25 cellular contexts compared by ENCODE assay signal in the genomic region with DNA sequence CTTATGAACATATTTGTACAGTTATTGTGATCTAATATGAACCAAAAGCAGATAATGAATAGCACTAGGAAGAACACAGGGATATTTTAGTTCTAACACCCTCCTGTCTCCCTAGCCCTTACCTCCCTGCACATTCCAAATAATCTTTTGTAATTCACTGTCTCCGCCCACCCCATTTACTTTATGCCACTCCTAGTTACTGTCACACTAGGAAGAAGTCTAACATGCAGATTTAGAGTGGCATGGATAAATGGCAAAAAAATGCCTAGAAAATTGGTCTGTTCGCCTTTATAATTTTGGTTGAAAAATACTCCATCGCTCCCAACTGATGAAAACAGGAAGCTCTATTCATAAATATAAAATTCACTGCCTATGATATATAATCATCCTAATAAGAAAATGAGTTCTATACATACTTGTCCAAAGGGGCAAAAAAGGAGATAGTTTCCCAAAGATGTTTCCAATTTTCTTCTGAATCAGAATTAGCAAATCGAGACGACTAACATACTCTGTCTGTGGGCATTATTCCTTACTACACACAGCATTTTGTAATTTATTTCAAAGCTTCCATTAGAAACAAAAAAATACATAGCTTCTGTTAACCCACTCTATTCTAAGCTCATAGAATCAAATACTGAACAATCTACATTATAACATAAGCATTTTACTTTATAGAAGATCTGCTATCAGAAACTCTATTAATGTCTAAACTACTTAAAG. TPM values are rescaled to one million over a fixed set of nuclear protein-coding genes. Genes with fewer than 3 reads are reported as not detected.
DNase-seq lines count a peak whose midpoint lies in the region; ATAC-seq and TF ChIP-seq lines count a peak whose summit lies in the region.
"Had no signal": no experiment of that assay in that cellular context is flagged by ENCODE, and none has a peak within 500 bp of the region (broad histone marks: within the 10 kb centered on the region; RNA-seq: fewer than 3 reads in every experiment).

No MANE protein-coding gene starts in this region.

- H3K27ac ChIP-seq in CD4-positive, CD25-positive, alpha-beta regulatory T cell (ENCODE audit: insufficient read depth, low read length, poor library complexity, severe bottlenecking) = no peak overlapping the region
- H3K27ac ChIP-seq in GM23338 (ENCODE audit: low read depth) (no peak overlapping the region), left lung (no peak overlapping the region)

- H3K4me1 ChIP-seq in CD4-positive, CD25-positive, alpha-beta regulatory T cell (ENCODE audit: control insufficient read depth, insufficient read depth, low read length, poor library complexity, severe bottlenecking) = peaks cover 12% of the 10 kb centered on the region
- H3K4me1 ChIP-seq in GM23338 (ENCODE audit: insufficient read depth) = peaks cover 4% of the 10 kb centered on the region; the same call in 1 of the 2 replicates
- H3K4me1 ChIP-seq in left lung = peaks cover 0 to 12% of the 10 kb centered on the region in 2 donors
- H3K4me1 ChIP-seq: BE2C had no signal

- H3K27me3 ChIP-seq in CD4-positive, CD25-positive, alpha-beta regulatory T cell (ENCODE audit: control insufficient read depth, insufficient read depth, low read length) = no peaks in the 10 kb centered on the region
- H3K27me3 ChIP-seq in GM23338 (ENCODE audit: insufficient read depth) = no peaks in the 10 kb centered on the region
- H3K27me3 ChIP-seq in left lung = no peaks in the 10 kb centered on the region
- H3K27me3 ChIP-seq: cardiac muscle cell had no signal

- no peaks in the 10 kb centered on the region for H3K79me2 ChIP-seq in GM23338 (replicated peaks; ENCODE audit: insufficient read depth)

- no peaks in the 10 kb centered on the region for H3F3A ChIP-seq in GM23338 (replicated peaks; ENCODE audit: low read depth)

- H3K27ac Mint-ChIP-seq in CD4-positive, CD25-positive, alpha-beta regulatory T cell = peak overlapping the region in 2 of 3 donors; percentile 11 to 63
- 0 out of 2 replicates have a peak overlapping the region, but pooled peaks have one; percentile 57 for H3K27ac Mint-ChIP-seq in GM23338
- peak overlapping the region in 1 of 2 donors; percentile 84 for H3K27ac Mint-ChIP-seq in T-cell
- H3K27ac Mint-ChIP-seq: activated B cell treated with CpG ODN at 0.5 μM for 24 hours; activated CD4-positive, alpha-beta memory T cell treated with anti-CD3 and anti-CD28 coated beads, Interleukin-2, amount 10 ng/mL, durations not matched to agents 7 days and 5 days; activated T-helper 1 cell treated with anti-CD3 and anti-CD28 coated beads, Interleukin-12 subunit alpha, Interleukin-12 subunit beta, Interleukin-2, Interleukin-4 antibody, amounts not matched to agents 30 ng/mL and 10 ng/mL and 1 ng/mL, durations not matched to agents 14 hours and 24 hours and 36 hours; naive B cell; T-helper 1 cell treated with Interleukin-12 subunit alpha and Interleukin-12 subunit beta and Interleukin-4 antibody, amounts not matched to agents 30 μg/mL and 1 μg/mL, for 36 hours had no signal

- H3K9me2 ChIP-seq in GM23338 (ENCODE audit: insufficient read depth) = no peaks in the 10 kb centered on the region

- peaks cover 13 to 47% (median 25%) of the 10 kb centered on the region in 4 donors for H3K4me1 Mint-ChIP-seq in CD4-positive, CD25-positive, alpha-beta regulatory T cell
- peaks cover 35% of the 10 kb centered on the region for H3K4me1 Mint-ChIP-seq in GM23338
- peaks cover 40 to 63% (median 57%) of the 10 kb centered on the region in 3 donors for H3K4me1 Mint-ChIP-seq in T-cell

- H3K36me3 Mint-ChIP-seq in CD4-positive, CD25-positive, alpha-beta regulatory T cell = no peaks in the 10 kb centered on the region
- H3K36me3 Mint-ChIP-seq in GM23338 (ENCODE audit: low read depth) (no peaks in the 10 kb centered on the region), T-cell (no peaks in the 10 kb centered on the region)
- H3K36me3 Mint-ChIP-seq: naive B cell had no signal

- no peak overlapping the region for H3K4me3 Mint-ChIP-seq in CD4-positive, CD25-positive, alpha-beta regulatory T cell
- H3K4me3 Mint-ChIP-seq in GM23338 = no peak overlapping the region
- peak overlapping the region in 2 of 3 donors; percentile 66 to 77 for H3K4me3 Mint-ChIP-seq in T-cell
- H3K4me3 Mint-ChIP-seq: activated B cell treated with CpG ODN at 0.5 μM for 24 hours; activated CD4-positive, alpha-beta memory T cell treated with anti-CD3 and anti-CD28 coated beads, Interleukin-2, amount 10 ng/mL, durations not matched to agents 7 days and 5 days; activated T-helper 1 cell treated with anti-CD3 and anti-CD28 coated beads, Interleukin-12 subunit alpha, Interleukin-12 subunit beta, Interleukin-2, Interleukin-4 antibody, amounts not matched to agents 30 ng/mL and 10 ng/mL and 1 ng/mL, durations not matched to agents 14 hours and 24 hours and 36 hours; naive B cell; T-helper 1 cell treated with Interleukin-12 subunit alpha and Interleukin-12 subunit beta and Interleukin-4 antibody, amounts not matched to agents 30 μg/mL and 1 μg/mL, for 36 hours had no signal

- H3K36me3 ChIP-seq in CD4-positive, CD25-positive, alpha-beta regulatory T cell (ENCODE audit: control insufficient read depth, insufficient read depth, low read length) = no peaks in the 10 kb centered on the region
- H3K36me3 ChIP-seq in GM23338 (ENCODE audit: insufficient read depth) = no peaks in the 10 kb centered on the region
- H3K36me3 ChIP-seq in left lung = no peaks in the 10 kb centered on the region
- H3K36me3 ChIP-seq: BE2C, cardiac muscle cell had no signal

- no peaks in the 10 kb centered on the region for H3K9me3 ChIP-seq in CD4-positive, CD25-positive, alpha-beta regulatory T cell (ENCODE audit: control insufficient read depth in 2 of 2, low read length in 2 of 2)
- H3K9me3 ChIP-seq in left lung = no peaks in the 10 kb centered on the region
- H3K9me3 ChIP-seq: BE2C had no signal

- no peaks in the 10 kb centered on the region for H3K9me3 Mint-ChIP-seq in CD4-positive, CD25-positive, alpha-beta regulatory T cell
- H3K9me3 Mint-ChIP-seq in GM23338 = no peaks in the 10 kb centered on the region
- no peaks in the 10 kb centered on the region for H3K9me3 Mint-ChIP-seq in T-cell
- H3K9me3 Mint-ChIP-seq: activated B cell treated with CpG ODN at 0.5 μM for 24 hours; activated CD4-positive, alpha-beta memory T cell treated with anti-CD3 and anti-CD28 coated beads, Interleukin-2, amount 10 ng/mL, durations not matched to agents 7 days and 5 days; activated T-helper 1 cell treated with anti-CD3 and anti-CD28 coated beads, Interleukin-12 subunit alpha, Interleukin-12 subunit beta, Interleukin-2, Interleukin-4 antibody, amounts not matched to agents 30 ng/mL and 10 ng/mL and 1 ng/mL, durations not matched to agents 14 hours and 24 hours and 36 hours; naive B cell; T-helper 1 cell treated with Interleukin-12 subunit alpha and Interleukin-12 subunit beta and Interleukin-4 antibody, amounts not matched to agents 30 μg/mL and 1 μg/mL, for 36 hours had no signal

- no peak for DNase-seq in CD4-positive, CD25-positive, alpha-beta regulatory T cell
- peak; percentile 47 for DNase-seq in GM23338 (ENCODE audit: low spot score)
- no peak for DNase-seq in T-cell
- no peak for DNase-seq in left lung
- no peak for DNase-seq in hippocampal formation (lab: John Stamatoyannopoulos, UW)
- DNase-seq in foreskin melanocyte = no peak
- no peak for DNase-seq in GM10266 (ENCODE audit: extremely low spot score)
- DNase-seq: activated B cell treated with CpG ODN at 0.5 μM for 24 hours; activated CD4-positive, alpha-beta memory T cell treated with anti-CD3 and anti-CD28 coated beads, Interleukin-2, amount 10 ng/mL, durations not matched to agents 7 days and 5 days; BE2C; dermis blood vessel endothelial cell; GDM1; IMR-90; naive B cell; NCI-H1930; posterior cingulate gyrus; Right ventricle myocardium superior; stimulated activated CD4-positive, alpha-beta T cell treated with anti-CD3 and anti-CD28 coated beads, Interleukin-4, amount 100 ng/mL, for 1 hour had no signal

- TF ChIP-seq CTCF in GM23338 (conservative IDR thresholded peaks at IDR 0.05; ENCODE audit: low read depth in 2 of 2) (no peak), left lung (IDR thresholded peaks at IDR 0.05) (no peak), GM10266 (IDR thresholded peaks at IDR 0.05; ENCODE audit: control insufficient read depth, insufficient read depth, low read depth, missing control alignments) (no peak)

- no peak overlapping the region for H3K4me2 ChIP-seq in GM23338

- ATAC-seq in CD4-positive, CD25-positive, alpha-beta regulatory T cell (ENCODE audit: low read depth in 2 of 2) = no peak
- ATAC-seq in GM23338 = peak; percentile 57
- no peak for ATAC-seq in T-cell (replicated peaks in 1 of 4)
- peak; percentile 32 for ATAC-seq in left lung
- no peak for ATAC-seq in HG02885 (IDR thresholded peaks at IDR 0.05; ENCODE audit: poor library complexity, unreplicated experiment)
- ATAC-seq: GM12878 had no signal

- H3K27me3 Mint-ChIP-seq in CD4-positive, CD25-positive, alpha-beta regulatory T cell = no peaks in the 10 kb centered on the region
- H3K27me3 Mint-ChIP-seq in GM23338 (ENCODE audit: insufficient read depth, low read depth, poor library complexity) (peaks cover 3% of the 10 kb centered on the region), T-cell (no peaks in the 10 kb centered on the region)
- H3K27me3 Mint-ChIP-seq: activated B cell treated with CpG ODN at 0.5 μM for 24 hours; activated CD4-positive, alpha-beta memory T cell treated with anti-CD3 and anti-CD28 coated beads, Interleukin-2, amount 10 ng/mL, durations not matched to agents 7 days and 5 days; naive B cell had no signal

- no peak overlapping the region for H3K4me3 ChIP-seq in CD4-positive, CD25-positive, alpha-beta regulatory T cell (ENCODE audit: low read depth, low read length)
- H3K4me3 ChIP-seq in GM23338 (no peak overlapping the region), left lung (no peak overlapping the region)
- H3K4me3 ChIP-seq: cardiac muscle cell, GM12878 had no signal

- CTCF ChIA-PET in T-cell (lab: Charles Lee) = interaction anchor here in 1 of 2 donors (0.8 kb wide), 1 partner anchor 66 kb away, joined by 3 read pairs; no protein-coding TSS in a partner anchor

- intact Hi-C loops in left lung (cut with DNase I) = no loop called here

- H4K20me1 ChIP-seq in GM23338 (replicated peaks; ENCODE audit: insufficient read depth) = no peaks in the 10 kb centered on the region

- POLR2A ChIA-PET in T-cell (lab: Charles Lee) = no interaction called here

- no peak overlapping the region for H2AFZ ChIP-seq in GM23338

RNA-seq across cellular contexts. Expression of a gene that starts 1.3 kb away (rescaled TPM):
- 30.0 TPM for total RNA-seq in CD4-positive, CD25-positive, alpha-beta regulatory T cell
- polyA plus RNA-seq in CD4-positive, CD25-positive, alpha-beta regulatory T cell = 1 to 10 TPM; 5.3 to 7.4 (median 5.4) TPM
- total RNA-seq in GM23338 (2014; rRNA removed; shearing (Covaris generic)) = 0.70 and 1.7 TPM in 2 replicates
- 0.66 and 0.80 TPM in 2 replicates for polyA plus RNA-seq in GM23338 (2016; fragmentation: Nextera tagmentation; extraction: Ambion mirVana)
- total RNA-seq in T-cell = 10 to 100 TPM; 14.4 to 31.8 (median 22.4) TPM
- 1 to 10 TPM; 5.2 to 5.9 TPM for total RNA-seq in left lung
- total RNA-seq: endothelial cell of umbilical vein, lung microvascular endothelial cell had no signal

RNA-seq across cellular contexts. Expression of a gene that starts 50.9 kb away (rescaled TPM):
- 5.7 TPM for total RNA-seq in CD4-positive, CD25-positive, alpha-beta regulatory T cell
- polyA plus RNA-seq in CD4-positive, CD25-positive, alpha-beta regulatory T cell = 1 to 10 TPM; 4.8 to 7.8 (median 6.1) TPM
- total RNA-seq in GM23338 (2014; rRNA removed; shearing (Covaris generic)) = 11.4 and 19.0 TPM in 2 replicates
- polyA plus RNA-seq in GM23338 (2016; fragmentation: Nextera tagmentation; extraction: Ambion mirVana) = 23.2 and 30.1 TPM in 2 replicates
- 10 to 100 TPM in 3 of 5 donors, 1 to 10 TPM in 2; 9.3 to 12.9 (median 10.7) TPM for total RNA-seq in T-cell
- 1 to 10 TPM; 4.7 to 5.4 TPM for total RNA-seq in left lung

Comparison
In these comparisons a context has a peak if more than half of its experiments do, and no peak if none do; other contexts are left out.
1. ATAC-seq: peak in GM23338 (single experiment) and left lung (single experiment); none in CD4-positive, CD25-positive, alpha-beta regulatory T cell (0 of 2), T-cell (0 of 4) and HG02885 (single experiment).
2. H3K4me3 Mint-ChIP-seq: peak in T-cell (2 of 3); none in CD4-positive, CD25-positive, alpha-beta regulatory T cell (0 of 4) and GM23338 (single experiment).